ENCODE assay signal across 1 cellular context in the genomic region with DNA sequence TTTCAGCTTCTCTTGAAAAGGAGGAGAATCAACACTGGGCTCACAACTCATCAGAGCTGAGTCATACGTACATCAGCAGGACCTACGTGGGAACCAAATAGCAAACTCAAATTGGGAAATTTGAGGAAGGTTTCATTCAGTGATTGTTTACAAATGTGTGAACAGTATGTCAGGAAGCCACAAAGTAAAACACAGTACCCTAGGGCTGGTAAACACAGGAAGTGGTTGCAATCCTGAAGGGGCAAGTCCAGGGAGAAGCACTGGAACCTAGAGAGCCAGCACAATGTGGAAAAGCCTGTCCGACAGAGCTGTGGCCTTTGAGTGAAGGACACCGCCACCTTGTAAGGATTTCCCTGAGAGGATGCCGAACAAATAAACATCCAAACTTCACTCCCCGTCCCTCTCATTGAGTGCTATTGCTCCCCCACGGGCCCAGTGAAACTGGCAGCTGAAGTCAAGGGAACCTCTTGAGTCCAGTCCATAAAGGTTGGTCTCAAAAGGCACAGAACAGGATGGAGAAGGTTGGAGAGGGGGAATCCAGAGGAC.
A peak's percentile ranks its signal among the peaks of the same experiment; 100 is the strongest.
TF ChIP-seq lines count a peak whose summit lies in the region.

No MANE protein-coding gene starts in this region.

TF ChIP-seq in A549, 52 proteins besides CTCF, POLR2A, EP300 and RAD21 (continued from another document):
- TF ChIP-seq, protein P1, sequence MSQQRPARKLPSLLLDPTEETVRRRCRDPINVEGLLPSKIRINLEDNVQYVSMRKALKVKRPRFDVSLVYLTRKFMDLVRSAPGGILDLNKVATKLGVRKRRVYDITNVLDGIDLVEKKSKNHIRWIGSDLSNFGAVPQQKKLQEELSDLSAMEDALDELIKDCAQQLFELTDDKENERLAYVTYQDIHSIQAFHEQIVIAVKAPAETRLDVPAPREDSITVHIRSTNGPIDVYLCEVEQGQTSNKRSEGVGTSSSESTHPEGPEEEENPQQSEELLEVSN (IDR thresholded peaks at IDR 0.05; ENCODE audit: borderline replicate concordance, low read depth) = 0 out of 2 replicates have a peak, but pooled peaks have one; percentile 16
- TF ChIP-seq NFE2L2 (conservative IDR thresholded peaks at IDR 0.05; ENCODE audit: low read length) (peak; percentile 89), ZSCAN20 (CRISPR knock-in tag; IDR thresholded peaks at IDR 0.05) (peak; percentile 76; the same call in 1 of the 2 replicates), FOXS1 (CRISPR knock-in tag; IDR thresholded peaks at IDR 0.05) (no peak; the same call in 1 of the 2 replicates), RCOR1 (IDR thresholded peaks at IDR 0.05; ENCODE audit: low read depth, low read length) (no peak), GATA3 (IDR thresholded peaks at IDR 0.05; ENCODE audit: borderline replicate concordance) (peak; percentile 98), MYC (IDR thresholded peaks at IDR 0.05; ENCODE audit: borderline replicate concordance, low read length) (no peak), JUN (IDR thresholded peaks at IDR 0.05) (peak; percentile 97 to 100), HOXA7 (CRISPR knock-in tag; IDR thresholded peaks at IDR 0.05) (no peak; the same call in 1 of the 2 replicates), RARB (CRISPR knock-in tag; IDR thresholded peaks at IDR 0.05) (no peak; the same call in 1 of the 2 replicates), ZFP36 (IDR thresholded peaks at IDR 0.05; ENCODE audit: borderline replicate concordance, partially characterized antibody) (no peak), KDM1A (IDR thresholded peaks at IDR 0.05; ENCODE audit: low read depth) (no peak), NR3C1 (IDR thresholded peaks at IDR 0.05) (no peak; the same call in 2 of the 3 replicates), NPAS2 (CRISPR knock-in tag; IDR thresholded peaks at IDR 0.05; ENCODE audit: borderline replicate concordance) (no peak), BHLHE40 (IDR thresholded peaks at IDR 0.05; ENCODE audit: low read depth, low read length) (no peak), CBX8 (IDR thresholded peaks at IDR 0.05) (no peak), HOXB5 (CRISPR knock-in tag; IDR thresholded peaks at IDR 0.05) (peak; percentile 79), TFCP2L1 (CRISPR knock-in tag; IDR thresholded peaks at IDR 0.05) (peak; percentile 92; the same call in 1 of the 2 replicates), FOSL2 (IDR thresholded peaks at IDR 0.05) (peak; percentile 98), FOSL2 (CRISPR knock-in tag; IDR thresholded peaks at IDR 0.05) (peak; percentile 98), HOXB13 (CRISPR knock-in tag; IDR thresholded peaks at IDR 0.05; ENCODE audit: low read depth) (peak; percentile 83), KDM5A (IDR thresholded peaks at IDR 0.05) (no peak), CBX2 (IDR thresholded peaks at IDR 0.05; ENCODE audit: borderline replicate concordance, low read depth) (no peak), ESRRA (IDR thresholded peaks at IDR 0.05; ENCODE audit: borderline replicate concordance, low read length) (no peak), MAFK (IDR thresholded peaks at IDR 0.05; ENCODE audit: partially characterized antibody) (peak; percentile 94), SREBF2 (IDR thresholded peaks at IDR 0.05) (no peak), HDAC2 (IDR thresholded peaks at IDR 0.05) (no peak), MAZ (IDR thresholded peaks at IDR 0.05; ENCODE audit: borderline replicate concordance, low read depth, low read length) (no peak)
- TF ChIP-seq, protein P2, sequence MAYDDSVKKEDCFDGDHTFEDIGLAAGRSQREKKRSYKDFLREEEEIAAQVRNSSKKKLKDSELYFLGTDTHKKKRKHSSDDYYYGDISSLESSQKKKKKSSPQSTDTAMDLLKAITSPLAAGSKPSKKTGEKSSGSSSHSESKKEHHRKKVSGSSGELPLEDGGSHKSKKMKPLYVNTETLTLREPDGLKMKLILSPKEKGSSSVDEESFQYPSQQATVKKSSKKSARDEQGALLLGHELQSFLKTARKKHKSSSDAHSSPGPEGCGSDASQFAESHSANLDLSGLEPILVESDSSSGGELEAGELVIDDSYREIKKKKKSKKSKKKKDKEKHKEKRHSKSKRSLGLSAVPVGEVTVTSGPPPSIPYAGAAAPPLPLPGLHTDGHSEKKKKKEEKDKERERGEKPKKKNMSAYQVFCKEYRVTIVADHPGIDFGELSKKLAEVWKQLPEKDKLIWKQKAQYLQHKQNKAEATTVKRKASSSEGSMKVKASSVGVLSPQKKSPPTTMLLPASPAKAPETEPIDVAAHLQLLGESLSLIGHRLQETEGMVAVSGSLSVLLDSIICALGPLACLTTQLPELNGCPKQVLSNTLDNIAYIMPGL (CRISPR knock-in tag; IDR thresholded peaks at IDR 0.05; ENCODE audit: borderline replicate concordance) = no peak
- TF ChIP-seq, protein P3, sequence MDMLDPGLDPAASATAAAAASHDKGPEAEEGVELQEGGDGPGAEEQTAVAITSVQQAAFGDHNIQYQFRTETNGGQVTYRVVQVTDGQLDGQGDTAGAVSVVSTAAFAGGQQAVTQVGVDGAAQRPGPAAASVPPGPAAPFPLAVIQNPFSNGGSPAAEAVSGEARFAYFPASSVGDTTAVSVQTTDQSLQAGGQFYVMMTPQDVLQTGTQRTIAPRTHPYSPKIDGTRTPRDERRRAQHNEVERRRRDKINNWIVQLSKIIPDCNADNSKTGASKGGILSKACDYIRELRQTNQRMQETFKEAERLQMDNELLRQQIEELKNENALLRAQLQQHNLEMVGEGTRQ (IDR thresholded peaks at IDR 0.05) = no peak
- TF ChIP-seq, protein P4, sequence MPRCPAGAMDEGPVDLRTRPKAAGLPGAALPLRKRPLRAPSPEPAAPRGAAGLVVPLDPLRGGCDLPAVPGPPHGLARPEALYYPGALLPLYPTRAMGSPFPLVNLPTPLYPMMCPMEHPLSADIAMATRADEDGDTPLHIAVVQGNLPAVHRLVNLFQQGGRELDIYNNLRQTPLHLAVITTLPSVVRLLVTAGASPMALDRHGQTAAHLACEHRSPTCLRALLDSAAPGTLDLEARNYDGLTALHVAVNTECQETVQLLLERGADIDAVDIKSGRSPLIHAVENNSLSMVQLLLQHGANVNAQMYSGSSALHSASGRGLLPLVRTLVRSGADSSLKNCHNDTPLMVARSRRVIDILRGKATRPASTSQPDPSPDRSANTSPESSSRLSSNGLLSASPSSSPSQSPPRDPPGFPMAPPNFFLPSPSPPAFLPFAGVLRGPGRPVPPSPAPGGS (IDR thresholded peaks at IDR 0.05) = peak; percentile 97
- TF ChIP-seq, protein P5, sequence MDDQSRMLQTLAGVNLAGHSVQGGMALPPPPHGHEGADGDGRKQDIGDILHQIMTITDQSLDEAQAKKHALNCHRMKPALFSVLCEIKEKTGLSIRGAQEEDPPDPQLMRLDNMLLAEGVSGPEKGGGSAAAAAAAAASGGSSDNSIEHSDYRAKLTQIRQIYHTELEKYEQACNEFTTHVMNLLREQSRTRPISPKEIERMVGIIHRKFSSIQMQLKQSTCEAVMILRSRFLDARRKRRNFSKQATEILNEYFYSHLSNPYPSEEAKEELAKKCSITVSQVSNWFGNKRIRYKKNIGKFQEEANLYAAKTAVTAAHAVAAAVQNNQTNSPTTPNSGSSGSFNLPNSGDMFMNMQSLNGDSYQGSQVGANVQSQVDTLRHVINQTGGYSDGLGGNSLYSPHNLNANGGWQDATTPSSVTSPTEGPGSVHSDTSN (IDR thresholded peaks at IDR 0.05) = peak; percentile 77
